In genomic region chr10:104253576-104254410, GRCh38 we compare ENCODE assay signal across 8 cellular contexts. TPM values are rescaled to one million over a fixed set of nuclear protein-coding genes. Genes with fewer than 3 reads are reported as not detected.
A peak's percentile ranks its signal among the peaks of the same experiment; 100 is the strongest.
DNase-seq lines count a peak whose midpoint lies in the region; ATAC-seq and TF ChIP-seq lines count a peak whose summit lies in the region.

No MANE protein-coding gene starts in this region.

- peaks cover 14% of the 10 kb centered on the region for H3K36me3 Mint-ChIP-seq in HFFc6 (ENCODE audit: low read depth)
- peaks cover 21% of the 10 kb centered on the region for H3K36me3 Mint-ChIP-seq in activated CD8-positive, alpha-beta T cell treated with anti-CD3 and anti-CD28 coated beads, Interleukin-2, amount 10 ng/mL, durations not matched to agents 7 days and 5 days (ENCODE audit: low read depth)

- H3K4me3 ChIP-seq in iPS-11a (ENCODE audit: low read depth, low read length) = peak overlapping the region; percentile 66

- 0 out of 2 replicates have a peak, but pooled peaks cover 2% of the 10 kb centered on the region for H3K27me3 Mint-ChIP-seq in HFFc6 (ENCODE audit: insufficient read depth)
- peaks cover 7% of the 10 kb centered on the region for H3K27me3 Mint-ChIP-seq in activated CD8-positive, alpha-beta T cell treated with anti-CD3 and anti-CD28 coated beads, Interleukin-2, amount 10 ng/mL, durations not matched to agents 7 days and 5 days (ENCODE audit: low read depth)
- H3K27me3 Mint-ChIP-seq in stimulated activated naive CD8-positive, alpha-beta T cell treated with anti-CD3 and anti-CD28 coated beads, Interleukin-15, amount 100 ng/mL, for 72 hours = peaks cover 19% of the 10 kb centered on the region

- peak overlapping the region; percentile 96 for H3K27ac Mint-ChIP-seq in HFFc6
- peak overlapping the region; percentile 97 for H3K27ac Mint-ChIP-seq in activated CD8-positive, alpha-beta T cell treated with anti-CD3 and anti-CD28 coated beads, Interleukin-2, amount 10 ng/mL, durations not matched to agents 7 days and 5 days
- H3K27ac Mint-ChIP-seq in stimulated activated naive CD8-positive, alpha-beta T cell treated with anti-CD3 and anti-CD28 coated beads, Interleukin-15, amount 100 ng/mL, for 72 hours = peak overlapping the region; percentile 12 to 95

- no peak for ATAC-seq in activated CD8-positive, alpha-beta T cell treated with anti-CD3 and anti-CD28 coated beads, Interleukin-2, amount 10 ng/mL, durations not matched to agents 7 days and 5 days
- no peak for ATAC-seq in stimulated activated naive CD8-positive, alpha-beta T cell treated with anti-CD3 and anti-CD28 coated beads, Interleukin-15, amount 100 ng/mL, for 72 hours
- no peak for ATAC-seq in GM18519 (IDR thresholded peaks at IDR 0.05; ENCODE audit: low FRiP score, unreplicated experiment)

- peaks cover 46% of the 10 kb centered on the region for H3K4me1 Mint-ChIP-seq in HFFc6 (ENCODE audit: low read depth)
- peaks cover 41% of the 10 kb centered on the region for H3K4me1 Mint-ChIP-seq in activated CD8-positive, alpha-beta T cell treated with anti-CD3 and anti-CD28 coated beads, Interleukin-2, amount 10 ng/mL, durations not matched to agents 7 days and 5 days (ENCODE audit: low read depth)
- peaks cover 47% of the 10 kb centered on the region for H3K4me1 Mint-ChIP-seq in stimulated activated naive CD8-positive, alpha-beta T cell treated with anti-CD3 and anti-CD28 coated beads, Interleukin-15, amount 100 ng/mL, for 72 hours

- CTCF ChIA-PET in activated CD8-positive, alpha-beta T cell treated with anti-CD3 and anti-CD28 coated beads, Interleukin-2, amount 10 ng/mL, durations not matched to agents 7 days and 5 days (lab: Charles Lee) = interaction anchor here (0.7 to 12.5 kb wide), 10 partner anchors 8 to 366 kb away, joined by 3 to 94 read pairs (median 7); partner anchors contain the start of genes CFAP43 and CFAP58

- POLR2A ChIA-PET in activated CD8-positive, alpha-beta T cell treated with anti-CD3 and anti-CD28 coated beads, Interleukin-2, amount 10 ng/mL, durations not matched to agents 7 days and 5 days (lab: Charles Lee) = interaction anchor here (0.6 to 5.1 kb wide), 8 partner anchors 9 to 132 kb away, joined by 3 to 34 read pairs (median 6); partner anchors contain the start of genes CFAP43, GSTO2, ITPRIP and SFR1

- DNase-seq in HFFc6 (no peak), NCI-H748 treated with DMSO at 0.1 percent for 48 hours (lab: John Stamatoyannopoulos, UW) (no peak), T1000 (lab: John Stamatoyannopoulos, UW) (no peak)
- DNase-seq in activated CD8-positive, alpha-beta T cell treated with anti-CD3 and anti-CD28 coated beads, Interleukin-2, amount 10 ng/mL, durations not matched to agents 7 days and 5 days = no peak
- no peak for DNase-seq in stimulated activated naive CD8-positive, alpha-beta T cell treated with anti-CD3 and anti-CD28 coated beads, Interleukin-15, amount 100 ng/mL, for 72 hours
- DNase-seq in stimulated activated CD4-positive, alpha-beta T cell treated with anti-CD3 and anti-CD28 coated beads, Interleukin-2, amount 100 ng/mL, for 48 hours = no peak

- H3K9me3 Mint-ChIP-seq in HFFc6 = peaks cover under 1% of the 10 kb centered on the region; the same call in 1 of the 2 replicates
- no peaks in the 10 kb centered on the region for H3K9me3 Mint-ChIP-seq in activated CD8-positive, alpha-beta T cell treated with anti-CD3 and anti-CD28 coated beads, Interleukin-2, amount 10 ng/mL, durations not matched to agents 7 days and 5 days (ENCODE audit: insufficient read depth)
- peaks cover 0 to 4% of the 10 kb centered on the region in 2 donors for H3K9me3 Mint-ChIP-seq in stimulated activated naive CD8-positive, alpha-beta T cell treated with anti-CD3 and anti-CD28 coated beads, Interleukin-15, amount 100 ng/mL, for 72 hours

- H3K4me3 Mint-ChIP-seq in HFFc6 = peak overlapping the region; percentile 97
- peak overlapping the region; percentile 93 for H3K4me3 Mint-ChIP-seq in activated CD8-positive, alpha-beta T cell treated with anti-CD3 and anti-CD28 coated beads, Interleukin-2, amount 10 ng/mL, durations not matched to agents 7 days and 5 days
- peak overlapping the region; percentile 85 to 99 for H3K4me3 Mint-ChIP-seq in stimulated activated naive CD8-positive, alpha-beta T cell treated with anti-CD3 and anti-CD28 coated beads, Interleukin-15, amount 100 ng/mL, for 72 hours

- TF ChIP-seq CTCF in HFFc6 (IDR thresholded peaks at IDR 0.05) = no peak

RNA-seq across cellular contexts. Expression of gene GSTO1, which starts 0.9 kb away (rescaled TPM):
- 100 to 1,000 TPM; 213 to 242 (median 224) TPM for total RNA-seq in HFFc6 (2021; fragmentation: NEBNext Ultra II Directional; extraction: Animal tissue kit (Norgen Biotek cat#: 25700))
- total RNA-seq in activated CD8-positive, alpha-beta T cell treated with anti-CD3 and anti-CD28 coated beads, Interleukin-2, amount 10 ng/mL, durations not matched to agents 7 days and 5 days = 100 to 1,000 TPM; 114 to 119 TPM

RNA-seq across cellular contexts. Expression of gene GSTO2, which starts 15.2 kb away (rescaled TPM):
- total RNA-seq in HFFc6 (2021; fragmentation: NEBNext Ultra II Directional; extraction: Animal tissue kit (Norgen Biotek cat#: 25700)) = 10 to 100 TPM in 4 of 6 experiments, 1 to 10 TPM in 2; 2.5 to 15.0 (median 12.3) TPM
- total RNA-seq in activated CD8-positive, alpha-beta T cell treated with anti-CD3 and anti-CD28 coated beads, Interleukin-2, amount 10 ng/mL, durations not matched to agents 7 days and 5 days = 1 to 10 TPM in 1 of 2 experiments, under 1 TPM in 1; 0.94 to 1.2 TPM

RNA-seq across cellular contexts. Expression of gene CFAP43, which starts 21.6 kb away (rescaled TPM):
- total RNA-seq in HFFc6 (2021; fragmentation: NEBNext Ultra II Directional; extraction: Animal tissue kit (Norgen Biotek cat#: 25700)) = under 1 TPM in 1 of 6 experiments, not detected in 5; 0.14 TPM
- under 1 TPM in 1 of 2 experiments, not detected in 1; 0.18 TPM for total RNA-seq in activated CD8-positive, alpha-beta T cell treated with anti-CD3 and anti-CD28 coated beads, Interleukin-2, amount 10 ng/mL, durations not matched to agents 7 days and 5 days
